In the genomic region with DNA sequence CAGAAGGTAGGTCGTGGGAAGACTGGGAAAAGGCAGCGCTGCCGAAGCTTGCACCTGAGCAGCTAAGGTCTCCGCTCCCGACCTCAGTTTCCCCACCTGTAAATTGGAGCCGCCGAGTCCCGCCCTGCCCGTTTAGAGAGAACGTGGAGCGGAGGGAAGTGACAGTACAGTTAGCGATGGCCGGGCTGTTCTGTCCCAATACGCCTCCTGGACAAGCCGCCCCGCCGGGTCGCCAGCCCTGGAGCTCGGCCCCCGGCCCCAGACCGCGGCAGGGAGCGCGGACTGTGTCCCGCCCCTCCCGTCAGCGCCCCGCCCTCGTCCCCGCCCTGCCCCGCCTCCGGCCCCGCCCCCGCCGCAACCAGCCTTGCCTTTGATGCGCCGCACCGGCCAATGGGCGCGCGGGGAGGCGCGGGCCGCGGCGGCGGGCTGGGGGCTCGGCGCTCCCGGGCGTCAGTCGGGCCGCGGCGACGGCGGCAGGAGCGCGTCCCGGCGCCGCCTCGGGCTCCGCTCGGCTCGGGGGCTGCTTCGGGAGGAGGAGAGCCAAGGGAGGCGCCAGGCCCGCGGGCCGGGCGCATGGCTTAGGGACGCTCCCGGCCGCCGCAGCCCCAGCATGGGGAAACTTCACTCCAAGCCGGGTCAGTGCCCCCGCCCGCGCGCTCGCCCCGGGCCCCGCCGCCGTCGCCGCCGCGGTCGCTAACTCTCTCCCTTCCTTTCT, we compare ENCODE assay signal across 1 cellular context.
TF ChIP-seq lines count a peak whose summit lies in the region.

A gene with protein sequence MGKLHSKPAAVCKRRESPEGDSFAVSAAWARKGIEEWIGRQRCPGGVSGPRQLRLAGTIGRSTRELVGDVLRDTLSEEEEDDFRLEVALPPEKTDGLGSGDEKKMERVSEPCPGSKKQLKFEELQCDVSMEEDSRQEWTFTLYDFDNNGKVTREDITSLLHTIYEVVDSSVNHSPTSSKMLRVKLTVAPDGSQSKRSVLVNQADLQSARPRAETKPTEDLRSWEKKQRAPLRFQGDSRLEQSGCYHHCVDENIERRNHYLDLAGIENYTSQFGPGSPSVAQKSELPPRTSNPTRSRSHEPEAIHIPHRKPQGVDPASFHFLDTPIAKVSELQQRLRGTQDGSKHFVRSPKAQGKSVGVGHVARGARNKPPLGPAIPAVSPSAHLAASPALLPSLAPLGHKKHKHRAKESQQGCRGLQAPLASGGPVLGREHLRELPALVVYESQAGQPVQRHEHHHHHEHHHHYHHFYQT (plus strand): TSS at position 453 of the 715 bp plus-strand sequence. CDS start 158 bp downstream, at position 611.

TF ChIP-seq in HepG2, 621 proteins besides CTCF, POLR2A, EP300 and RAD21 (continued from another document):
- TF ChIP-seq, protein P1, sequence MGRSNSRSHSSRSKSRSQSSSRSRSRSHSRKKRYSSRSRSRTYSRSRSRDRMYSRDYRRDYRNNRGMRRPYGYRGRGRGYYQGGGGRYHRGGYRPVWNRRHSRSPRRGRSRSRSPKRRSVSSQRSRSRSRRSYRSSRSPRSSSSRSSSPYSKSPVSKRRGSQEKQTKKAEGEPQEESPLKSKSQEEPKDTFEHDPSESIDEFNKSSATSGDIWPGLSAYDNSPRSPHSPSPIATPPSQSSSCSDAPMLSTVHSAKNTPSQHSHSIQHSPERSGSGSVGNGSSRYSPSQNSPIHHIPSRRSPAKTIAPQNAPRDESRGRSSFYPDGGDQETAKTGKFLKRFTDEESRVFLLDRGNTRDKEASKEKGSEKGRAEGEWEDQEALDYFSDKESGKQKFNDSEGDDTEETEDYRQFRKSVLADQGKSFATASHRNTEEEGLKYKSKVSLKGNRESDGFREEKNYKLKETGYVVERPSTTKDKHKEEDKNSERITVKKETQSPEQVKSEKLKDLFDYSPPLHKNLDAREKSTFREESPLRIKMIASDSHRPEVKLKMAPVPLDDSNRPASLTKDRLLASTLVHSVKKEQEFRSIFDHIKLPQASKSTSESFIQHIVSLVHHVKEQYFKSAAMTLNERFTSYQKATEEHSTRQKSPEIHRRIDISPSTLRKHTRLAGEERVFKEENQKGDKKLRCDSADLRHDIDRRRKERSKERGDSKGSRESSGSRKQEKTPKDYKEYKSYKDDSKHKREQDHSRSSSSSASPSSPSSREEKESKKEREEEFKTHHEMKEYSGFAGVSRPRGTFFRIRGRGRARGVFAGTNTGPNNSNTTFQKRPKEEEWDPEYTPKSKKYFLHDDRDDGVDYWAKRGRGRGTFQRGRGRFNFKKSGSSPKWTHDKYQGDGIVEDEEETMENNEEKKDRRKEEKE (IDR thresholded peaks at IDR 0.05): no peak
- TF ChIP-seq TBX3 (IDR thresholded peaks at IDR 0.05; ENCODE audit: borderline replicate concordance) (no peak), ZBTB7A (CRISPR knock-in tag; IDR thresholded peaks at IDR 0.05) (no peak), PHF20 (CRISPR knock-in tag; IDR thresholded peaks at IDR 0.05) (no peak; the same call in 1 of the 2 replicates), ZNF570 (CRISPR knock-in tag; IDR thresholded peaks at IDR 0.05; ENCODE audit: borderline replicate concordance) (no peak), HOXA9 (CRISPR knock-in tag; IDR thresholded peaks at IDR 0.05; ENCODE audit: borderline replicate concordance) (no peak), ZNF260 (CRISPR knock-in tag; IDR thresholded peaks at IDR 0.05; ENCODE audit: borderline replicate concordance, low read depth) (no peak), ZNF839 (CRISPR knock-in tag; IDR thresholded peaks at IDR 0.05; ENCODE audit: borderline replicate concordance) (no peak), ZSCAN9 (CRISPR knock-in tag; IDR thresholded peaks at IDR 0.05; ENCODE audit: borderline replicate concordance) (no peak), ISX (CRISPR knock-in tag; conservative IDR thresholded peaks at IDR 0.05) (no peak), PHB2 (IDR thresholded peaks at IDR 0.05; ENCODE audit: partially characterized antibody) (no peak), MAFF (IDR thresholded peaks at IDR 0.05; ENCODE audit: low read depth, low read length) (no peak), MTA3 (CRISPR knock-in tag; IDR thresholded peaks at IDR 0.05) (no peak), SOX13 (IDR thresholded peaks at IDR 0.05) (no peak), SOX13 (CRISPR knock-in tag; conservative IDR thresholded peaks at IDR 0.05 in 1 of 2, IDR thresholded peaks at IDR 0.05 in 1 of 2) (no peak), NCOR1 (IDR thresholded peaks at IDR 0.05; ENCODE audit: borderline replicate concordance, low read length) (no peak), U2AF2 (IDR thresholded peaks at IDR 0.05; ENCODE audit: low read depth, low read length) (no peak), ZNF792 (CRISPR knock-in tag; IDR thresholded peaks at IDR 0.05) (no peak), MIER2 (CRISPR knock-in tag; IDR thresholded peaks at IDR 0.05) (no peak), GABPA (IDR thresholded peaks at IDR 0.05; ENCODE audit: low read depth, low read length) (no peak), GABPA (CRISPR knock-in tag; IDR thresholded peaks at IDR 0.05; ENCODE audit: low read depth) (no peak), IRX3 (CRISPR knock-in tag; IDR thresholded peaks at IDR 0.05; ENCODE audit: borderline replicate concordance, low read depth) (no peak), ZNF546 (CRISPR knock-in tag; conservative IDR thresholded peaks at IDR 0.05) (peak; percentile 80; the same call in 1 of the 2 replicates), ZNF317 (CRISPR knock-in tag; IDR thresholded peaks at IDR 0.05) (no peak)
- TF ChIP-seq, protein P2, sequence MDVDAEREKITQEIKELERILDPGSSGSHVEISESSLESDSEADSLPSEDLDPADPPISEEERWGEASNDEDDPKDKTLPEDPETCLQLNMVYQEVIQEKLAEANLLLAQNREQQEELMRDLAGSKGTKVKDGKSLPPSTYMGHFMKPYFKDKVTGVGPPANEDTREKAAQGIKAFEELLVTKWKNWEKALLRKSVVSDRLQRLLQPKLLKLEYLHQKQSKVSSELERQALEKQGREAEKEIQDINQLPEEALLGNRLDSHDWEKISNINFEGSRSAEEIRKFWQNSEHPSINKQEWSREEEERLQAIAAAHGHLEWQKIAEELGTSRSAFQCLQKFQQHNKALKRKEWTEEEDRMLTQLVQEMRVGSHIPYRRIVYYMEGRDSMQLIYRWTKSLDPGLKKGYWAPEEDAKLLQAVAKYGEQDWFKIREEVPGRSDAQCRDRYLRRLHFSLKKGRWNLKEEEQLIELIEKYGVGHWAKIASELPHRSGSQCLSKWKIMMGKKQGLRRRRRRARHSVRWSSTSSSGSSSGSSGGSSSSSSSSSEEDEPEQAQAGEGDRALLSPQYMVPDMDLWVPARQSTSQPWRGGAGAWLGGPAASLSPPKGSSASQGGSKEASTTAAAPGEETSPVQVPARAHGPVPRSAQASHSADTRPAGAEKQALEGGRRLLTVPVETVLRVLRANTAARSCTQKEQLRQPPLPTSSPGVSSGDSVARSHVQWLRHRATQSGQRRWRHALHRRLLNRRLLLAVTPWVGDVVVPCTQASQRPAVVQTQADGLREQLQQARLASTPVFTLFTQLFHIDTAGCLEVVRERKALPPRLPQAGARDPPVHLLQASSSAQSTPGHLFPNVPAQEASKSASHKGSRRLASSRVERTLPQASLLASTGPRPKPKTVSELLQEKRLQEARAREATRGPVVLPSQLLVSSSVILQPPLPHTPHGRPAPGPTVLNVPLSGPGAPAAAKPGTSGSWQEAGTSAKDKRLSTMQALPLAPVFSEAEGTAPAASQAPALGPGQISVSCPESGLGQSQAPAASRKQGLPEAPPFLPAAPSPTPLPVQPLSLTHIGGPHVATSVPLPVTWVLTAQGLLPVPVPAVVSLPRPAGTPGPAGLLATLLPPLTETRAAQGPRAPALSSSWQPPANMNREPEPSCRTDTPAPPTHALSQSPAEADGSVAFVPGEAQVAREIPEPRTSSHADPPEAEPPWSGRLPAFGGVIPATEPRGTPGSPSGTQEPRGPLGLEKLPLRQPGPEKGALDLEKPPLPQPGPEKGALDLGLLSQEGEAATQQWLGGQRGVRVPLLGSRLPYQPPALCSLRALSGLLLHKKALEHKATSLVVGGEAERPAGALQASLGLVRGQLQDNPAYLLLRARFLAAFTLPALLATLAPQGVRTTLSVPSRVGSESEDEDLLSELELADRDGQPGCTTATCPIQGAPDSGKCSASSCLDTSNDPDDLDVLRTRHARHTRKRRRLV (CRISPR knock-in tag; IDR thresholded peaks at IDR 0.05): no peak; the same call in 1 of the 2 replicates
- TF ChIP-seq, protein P3, sequence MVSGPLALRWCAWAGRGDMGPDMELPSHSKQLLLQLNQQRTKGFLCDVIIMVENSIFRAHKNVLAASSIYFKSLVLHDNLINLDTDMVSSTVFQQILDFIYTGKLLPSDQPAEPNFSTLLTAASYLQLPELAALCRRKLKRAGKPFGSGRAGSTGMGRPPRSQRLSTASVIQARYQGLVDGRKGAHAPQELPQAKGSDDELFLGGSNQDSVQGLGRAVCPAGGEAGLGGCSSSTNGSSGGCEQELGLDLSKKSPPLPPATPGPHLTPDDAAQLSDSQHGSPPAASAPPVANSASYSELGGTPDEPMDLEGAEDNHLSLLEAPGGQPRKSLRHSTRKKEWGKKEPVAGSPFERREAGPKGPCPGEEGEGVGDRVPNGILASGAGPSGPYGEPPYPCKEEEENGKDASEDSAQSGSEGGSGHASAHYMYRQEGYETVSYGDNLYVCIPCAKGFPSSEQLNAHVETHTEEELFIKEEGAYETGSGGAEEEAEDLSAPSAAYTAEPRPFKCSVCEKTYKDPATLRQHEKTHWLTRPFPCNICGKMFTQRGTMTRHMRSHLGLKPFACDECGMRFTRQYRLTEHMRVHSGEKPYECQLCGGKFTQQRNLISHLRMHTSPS (CRISPR knock-in tag; IDR thresholded peaks at IDR 0.05; ENCODE audit: low read depth): no peak
- TF ChIP-seq, protein P4, sequence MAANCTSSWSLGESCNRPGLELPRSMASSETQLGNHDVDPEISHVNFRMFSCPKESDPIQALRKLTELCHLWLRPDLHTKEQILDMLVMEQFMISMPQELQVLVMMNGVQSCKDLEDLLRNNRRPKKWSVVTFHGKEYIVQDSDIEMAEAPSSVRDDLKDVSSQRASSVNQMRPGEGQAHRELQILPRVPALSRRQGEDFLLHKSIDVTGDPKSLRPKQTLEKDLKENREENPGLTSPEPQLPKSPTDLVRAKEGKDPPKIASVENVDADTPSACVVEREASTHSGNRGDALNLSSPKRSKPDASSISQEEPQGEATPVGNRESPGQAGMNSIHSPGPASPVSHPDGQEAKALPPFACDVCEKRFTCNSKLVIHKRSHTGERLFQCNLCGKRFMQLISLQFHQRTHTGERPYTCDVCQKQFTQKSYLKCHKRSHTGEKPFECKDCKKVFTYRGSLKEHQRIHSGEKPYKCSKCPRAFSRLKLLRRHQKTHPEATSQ (CRISPR knock-in tag; IDR thresholded peaks at IDR 0.05; ENCODE audit: borderline replicate concordance): no peak
- TF ChIP-seq, protein P5, sequence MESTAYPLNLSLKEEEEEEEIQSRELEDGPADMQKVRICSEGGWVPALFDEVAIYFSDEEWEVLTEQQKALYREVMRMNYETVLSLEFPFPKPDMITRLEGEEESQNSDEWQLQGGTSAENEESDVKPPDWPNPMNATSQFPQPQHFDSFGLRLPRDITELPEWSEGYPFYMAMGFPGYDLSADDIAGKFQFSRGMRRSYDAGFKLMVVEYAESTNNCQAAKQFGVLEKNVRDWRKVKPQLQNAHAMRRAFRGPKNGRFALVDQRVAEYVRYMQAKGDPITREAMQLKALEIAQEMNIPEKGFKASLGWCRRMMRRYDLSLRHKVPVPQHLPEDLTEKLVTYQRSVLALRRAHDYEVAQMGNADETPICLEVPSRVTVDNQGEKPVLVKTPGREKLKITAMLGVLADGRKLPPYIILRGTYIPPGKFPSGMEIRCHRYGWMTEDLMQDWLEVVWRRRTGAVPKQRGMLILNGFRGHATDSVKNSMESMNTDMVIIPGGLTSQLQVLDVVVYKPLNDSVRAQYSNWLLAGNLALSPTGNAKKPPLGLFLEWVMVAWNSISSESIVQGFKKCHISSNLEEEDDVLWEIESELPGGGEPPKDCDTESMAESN (CRISPR knock-in tag; conservative IDR thresholded peaks at IDR 0.05): peak; percentile 57; the same call in 1 of the 2 replicates
- TF ChIP-seq, protein P6, sequence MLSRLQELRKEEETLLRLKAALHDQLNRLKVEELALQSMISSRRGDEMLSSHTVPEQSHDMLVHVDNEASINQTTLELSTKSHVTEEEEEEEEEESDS (CRISPR knock-in tag; IDR thresholded peaks at IDR 0.05; ENCODE audit: borderline replicate concordance): no peak
- TF ChIP-seq, protein P7, sequence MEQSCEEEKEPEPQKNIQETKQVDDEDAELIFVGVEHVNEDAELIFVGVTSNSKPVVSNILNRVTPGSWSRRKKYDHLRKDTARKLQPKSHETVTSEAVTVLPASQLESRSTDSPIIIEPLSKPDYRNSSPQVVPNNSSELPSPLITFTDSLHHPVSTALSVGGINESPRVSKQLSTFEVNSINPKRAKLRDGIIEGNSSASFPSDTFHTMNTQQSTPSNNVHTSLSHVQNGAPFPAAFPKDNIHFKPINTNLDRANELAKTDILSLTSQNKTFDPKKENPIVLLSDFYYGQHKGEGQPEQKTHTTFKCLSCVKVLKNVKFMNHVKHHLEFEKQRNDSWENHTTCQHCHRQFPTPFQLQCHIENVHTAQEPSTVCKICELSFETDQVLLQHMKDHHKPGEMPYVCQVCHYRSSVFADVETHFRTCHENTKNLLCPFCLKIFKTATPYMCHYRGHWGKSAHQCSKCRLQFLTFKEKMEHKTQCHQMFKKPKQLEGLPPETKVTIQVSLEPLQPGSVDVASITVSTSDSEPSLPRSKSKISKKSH (CRISPR knock-in tag; IDR thresholded peaks at IDR 0.05; ENCODE audit: borderline replicate concordance): no peak
- TF ChIP-seq, protein P8, sequence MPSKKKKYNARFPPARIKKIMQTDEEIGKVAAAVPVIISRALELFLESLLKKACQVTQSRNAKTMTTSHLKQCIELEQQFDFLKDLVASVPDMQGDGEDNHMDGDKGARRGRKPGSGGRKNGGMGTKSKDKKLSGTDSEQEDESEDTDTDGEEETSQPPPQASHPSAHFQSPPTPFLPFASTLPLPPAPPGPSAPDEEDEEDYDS (CRISPR knock-in tag; IDR thresholded peaks at IDR 0.05): no peak
- TF ChIP-seq, protein P9, sequence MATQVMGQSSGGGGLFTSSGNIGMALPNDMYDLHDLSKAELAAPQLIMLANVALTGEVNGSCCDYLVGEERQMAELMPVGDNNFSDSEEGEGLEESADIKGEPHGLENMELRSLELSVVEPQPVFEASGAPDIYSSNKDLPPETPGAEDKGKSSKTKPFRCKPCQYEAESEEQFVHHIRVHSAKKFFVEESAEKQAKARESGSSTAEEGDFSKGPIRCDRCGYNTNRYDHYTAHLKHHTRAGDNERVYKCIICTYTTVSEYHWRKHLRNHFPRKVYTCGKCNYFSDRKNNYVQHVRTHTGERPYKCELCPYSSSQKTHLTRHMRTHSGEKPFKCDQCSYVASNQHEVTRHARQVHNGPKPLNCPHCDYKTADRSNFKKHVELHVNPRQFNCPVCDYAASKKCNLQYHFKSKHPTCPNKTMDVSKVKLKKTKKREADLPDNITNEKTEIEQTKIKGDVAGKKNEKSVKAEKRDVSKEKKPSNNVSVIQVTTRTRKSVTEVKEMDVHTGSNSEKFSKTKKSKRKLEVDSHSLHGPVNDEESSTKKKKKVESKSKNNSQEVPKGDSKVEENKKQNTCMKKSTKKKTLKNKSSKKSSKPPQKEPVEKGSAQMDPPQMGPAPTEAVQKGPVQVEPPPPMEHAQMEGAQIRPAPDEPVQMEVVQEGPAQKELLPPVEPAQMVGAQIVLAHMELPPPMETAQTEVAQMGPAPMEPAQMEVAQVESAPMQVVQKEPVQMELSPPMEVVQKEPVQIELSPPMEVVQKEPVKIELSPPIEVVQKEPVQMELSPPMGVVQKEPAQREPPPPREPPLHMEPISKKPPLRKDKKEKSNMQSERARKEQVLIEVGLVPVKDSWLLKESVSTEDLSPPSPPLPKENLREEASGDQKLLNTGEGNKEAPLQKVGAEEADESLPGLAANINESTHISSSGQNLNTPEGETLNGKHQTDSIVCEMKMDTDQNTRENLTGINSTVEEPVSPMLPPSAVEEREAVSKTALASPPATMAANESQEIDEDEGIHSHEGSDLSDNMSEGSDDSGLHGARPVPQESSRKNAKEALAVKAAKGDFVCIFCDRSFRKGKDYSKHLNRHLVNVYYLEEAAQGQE (IDR thresholded peaks at IDR 0.05; ENCODE audit: borderline replicate concordance in 1 of 2, low read depth in 1 of 2, low read length in 2 of 2): peak in 1 of 2 experiments; percentile 8; a peak in 2 of 4 replicates
